ENCODE assay signal across 15 cellular contexts in the genomic region with DNA sequence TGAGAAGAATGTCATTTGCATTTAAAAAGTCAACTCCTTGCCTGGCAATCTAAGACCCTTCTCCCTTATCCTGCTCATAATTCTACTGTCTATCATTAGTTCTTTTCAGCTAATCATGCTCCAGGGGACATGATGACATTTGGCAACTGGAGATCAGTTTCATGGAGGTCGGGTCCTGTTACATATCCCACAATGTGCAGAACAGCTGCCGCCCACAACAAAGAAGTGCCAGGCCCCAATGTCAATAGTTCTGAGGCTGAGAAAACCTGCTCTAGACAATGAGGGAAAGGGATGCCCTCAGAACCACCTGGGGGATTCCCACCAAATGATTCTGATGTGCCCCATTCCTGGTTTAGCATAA. TPM values are rescaled to one million over a fixed set of nuclear protein-coding genes. Genes with fewer than 3 reads are reported as not detected.
DNase-seq lines count a peak whose midpoint lies in the region; ATAC-seq and TF ChIP-seq lines count a peak whose summit lies in the region.
"Had no signal": no experiment of that assay in that cellular context is flagged by ENCODE, and none has a peak within 500 bp of the region (broad histone marks: within the 10 kb centered on the region; RNA-seq: fewer than 3 reads in every experiment).

No MANE protein-coding gene starts in this region.

- peak; percentile 3 for ATAC-seq in activated CD4-positive, alpha-beta T cell treated with anti-CD3 and anti-CD28 coated beads for 36 hours
- peak in 1 of 2 donors; percentile 39 for ATAC-seq in activated naive CD4-positive, alpha-beta T cell treated with anti-CD3 and anti-CD28 coated beads, Interleukin-2, amount 50 U/mL, for 72 hours
- no peak for ATAC-seq in natural killer cell treated with Interleukin-12 subunit alpha and Interleukin-12 subunit beta and Interleukin-15 and Interleukin-18, amount 100 ng/mL, for 72 hours
- no peak for ATAC-seq in aorta (ENCODE audit: low FRiP score)
- no peak for ATAC-seq in GM21825 (IDR thresholded peaks at IDR 0.05; ENCODE audit: unreplicated experiment)

- TF ChIP-seq POLR2A in stomach (IDR thresholded peaks at IDR 0.05): no peak

- peaks cover 8% of the 10 kb centered on the region for H3K36me3 Mint-ChIP-seq in activated CD4-positive, alpha-beta T cell treated with anti-CD3 and anti-CD28 coated beads for 36 hours (ENCODE audit: low read depth)
- peaks cover 0 to 29% of the 10 kb centered on the region in 2 donors for H3K36me3 Mint-ChIP-seq in activated naive CD4-positive, alpha-beta T cell treated with anti-CD3 and anti-CD28 coated beads, Interleukin-2, amount 50 U/mL, for 72 hours
- H3K36me3 Mint-ChIP-seq in natural killer cell treated with Interleukin-12 subunit alpha and Interleukin-12 subunit beta and Interleukin-15 and Interleukin-18, amount 100 ng/mL, for 72 hours: peaks cover 14% of the 10 kb centered on the region

- TF ChIP-seq CTCF in stomach (IDR thresholded peaks at IDR 0.05): no peak

- intact Hi-C loops in activated CD4-positive, alpha-beta T cell treated with anti-CD3 and anti-CD28 coated beads for 36 hours (cut with DNase I, micrococcal nuclease): loop anchor here (1.0 to 10.0 kb wide), 8 partner anchors 46 to 523 kb away; a partner anchor contains a TSS
- intact Hi-C loops in aorta (cut with DNase I) (loop anchor here (10.0 kb wide), 2 partner anchors 97 to 187 kb away; a partner anchor contains a TSS), stomach (cut with DNase I; ENCODE audit: low total_unique reads) (loop anchor here (10.0 kb wide), 1 partner anchor 187 kb away; no protein-coding TSS in a partner anchor)

- no peak overlapping the region for H3K4me3 ChIP-seq in aorta (ENCODE audit: low read length in 2 of 2)
- no peak overlapping the region for H3K4me3 ChIP-seq in stomach

- peak; percentile 24 for DNase-seq in activated CD4-positive, alpha-beta T cell treated with anti-CD3 and anti-CD28 coated beads for 36 hours
- no peak for DNase-seq in activated CD4-positive, alpha-beta T cell treated with anti-CD3 and anti-CD28 coated beads, Interleukin-2, amount 50 U/mL, for 4 hours
- DNase-seq in LHCN-M2 (ENCODE audit: low read depth) (peak; percentile 80), aorta (no peak), stomach (no peak)
- DNase-seq in activated naive CD4-positive, alpha-beta T cell treated with anti-CD3 and anti-CD28 coated beads, Interleukin-2, amount 50 U/mL, for 72 hours (ENCODE audit: low spot score in 2 of 2): no peak
- DNase-seq in natural killer cell treated with Interleukin-12 subunit alpha and Interleukin-12 subunit beta and Interleukin-15 and Interleukin-18, amount 100 ng/mL, for 72 hours (ENCODE audit: low spot score): no peak
- DNase-seq: glutamatergic neuron, islet precursor cell, NCI-H1105 treated with DMSO at 0.1 percent for 48 hours, NCI-H526 treated with DMSO at 0.1 percent for 48 hours, occipital lobe, RPMI8226 had no signal

- H3K27me3 ChIP-seq in aorta (ENCODE audit: control insufficient read depth in 1 of 2, insufficient read depth in 2 of 2, low read length in 1 of 2) (no peaks in the 10 kb centered on the region), stomach (no peaks in the 10 kb centered on the region)

- no peaks in the 10 kb centered on the region for H3K36me3 ChIP-seq in aorta (ENCODE audit: control insufficient read depth in 1 of 2, insufficient read depth in 2 of 2, low read length in 1 of 2)
- no peaks in the 10 kb centered on the region for H3K36me3 ChIP-seq in stomach

- peaks cover 1% of the 10 kb centered on the region for H3K9me3 Mint-ChIP-seq in activated CD4-positive, alpha-beta T cell treated with anti-CD3 and anti-CD28 coated beads for 36 hours (ENCODE audit: low read depth)
- H3K9me3 Mint-ChIP-seq in activated naive CD4-positive, alpha-beta T cell treated with anti-CD3 and anti-CD28 coated beads, Interleukin-2, amount 50 U/mL, for 72 hours: peaks cover 0 to 8% of the 10 kb centered on the region in 2 donors
- no peaks in the 10 kb centered on the region for H3K9me3 Mint-ChIP-seq in natural killer cell treated with Interleukin-12 subunit alpha and Interleukin-12 subunit beta and Interleukin-15 and Interleukin-18, amount 100 ng/mL, for 72 hours

- TF ChIP-seq EP300 in stomach (IDR thresholded peaks at IDR 0.05): no peak

- CTCF ChIA-PET in activated CD4-positive, alpha-beta T cell treated with anti-CD3 and anti-CD28 coated beads for 36 hours (lab: Charles Lee): interaction anchor here (1.3 to 3.0 kb wide), 3 partner anchors 11 to 160 kb away, joined by 3 to 16 read pairs (median 12); no protein-coding TSS in a partner anchor

- H3K27me3 Mint-ChIP-seq in activated CD4-positive, alpha-beta T cell treated with anti-CD3 and anti-CD28 coated beads for 36 hours: no peaks in the 10 kb centered on the region
- H3K27me3 Mint-ChIP-seq in natural killer cell treated with Interleukin-12 subunit alpha and Interleukin-12 subunit beta and Interleukin-15 and Interleukin-18, amount 100 ng/mL, for 72 hours: no peaks in the 10 kb centered on the region

- no peak overlapping the region for H3K27ac ChIP-seq in aorta (ENCODE audit: low read depth in 1 of 2, low read length in 2 of 2)
- H3K27ac ChIP-seq in stomach: peak overlapping the region in 1 of 5 donors; percentile 59

- H3K27ac Mint-ChIP-seq in activated CD4-positive, alpha-beta T cell treated with anti-CD3 and anti-CD28 coated beads for 36 hours: peak overlapping the region; percentile 97
- peak overlapping the region; percentile 92 to 99 for H3K27ac Mint-ChIP-seq in activated naive CD4-positive, alpha-beta T cell treated with anti-CD3 and anti-CD28 coated beads, Interleukin-2, amount 50 U/mL, for 72 hours
- H3K27ac Mint-ChIP-seq in natural killer cell treated with Interleukin-12 subunit alpha and Interleukin-12 subunit beta and Interleukin-15 and Interleukin-18, amount 100 ng/mL, for 72 hours: no peak overlapping the region

- H3K4me3 Mint-ChIP-seq in activated CD4-positive, alpha-beta T cell treated with anti-CD3 and anti-CD28 coated beads for 36 hours: no peak overlapping the region
- H3K4me3 Mint-ChIP-seq in natural killer cell treated with Interleukin-12 subunit alpha and Interleukin-12 subunit beta and Interleukin-15 and Interleukin-18, amount 100 ng/mL, for 72 hours: peak overlapping the region; percentile 86

- 92 to 94% methylated on average over 2 of the region's 2 CpGs for WGBS in aorta, 2 donors
- WGBS in stomach, 5 donors: 65 to 86% (median 69%) methylated on average over 2 of the region's 2 CpGs

- H3K4me1 Mint-ChIP-seq in activated CD4-positive, alpha-beta T cell treated with anti-CD3 and anti-CD28 coated beads for 36 hours: peaks cover 50% of the 10 kb centered on the region
- peaks cover 40 to 57% of the 10 kb centered on the region in 2 donors for H3K4me1 Mint-ChIP-seq in natural killer cell treated with Interleukin-12 subunit alpha and Interleukin-12 subunit beta and Interleukin-15 and Interleukin-18, amount 100 ng/mL, for 72 hours (ENCODE audit: low read depth in 2 of 2)

- H3K4me1 ChIP-seq in aorta (ENCODE audit: control insufficient read depth in 1 of 2, insufficient read depth in 2 of 2, low read length in 2 of 2) (no peaks in the 10 kb centered on the region), stomach (peaks cover 0 to 19% (median 4%) of the 10 kb centered on the region in 4 donors)

- POLR2A ChIA-PET in activated CD4-positive, alpha-beta T cell treated with anti-CD3 and anti-CD28 coated beads for 36 hours (lab: Charles Lee): no interaction called here

- H3K9me3 ChIP-seq in aorta (ENCODE audit: control insufficient read depth, low read length) (no peaks in the 10 kb centered on the region), stomach (no peaks in the 10 kb centered on the region)

RNA-seq across cellular contexts. Expression of a gene that starts 53.4 kb away (rescaled TPM):
- total RNA-seq in activated CD4-positive, alpha-beta T cell treated with anti-CD3 and anti-CD28 coated beads for 36 hours: under 1 TPM; 0.26 to 0.27 TPM
- not detected in 2 replicates for total RNA-seq in LHCN-M2 (2014; rRNA removed)
- polyA plus RNA-seq in LHCN-M2 (2012): not detected
- 1 to 10 TPM in 1 of 2 donors, under 1 TPM in 1; 0.74 to 1.0 TPM for total RNA-seq in activated naive CD4-positive, alpha-beta T cell treated with anti-CD3 and anti-CD28 coated beads, Interleukin-2, amount 50 U/mL, for 72 hours
- total RNA-seq in natural killer cell treated with Interleukin-12 subunit alpha and Interleukin-12 subunit beta and Interleukin-15 and Interleukin-18, amount 100 ng/mL, for 72 hours: 10 to 100 TPM; 36.3 to 57.7 TPM
- total RNA-seq in aorta: 1 to 10 TPM; 7.4 to 8.1 TPM
- polyA plus RNA-seq in aorta: 1 to 10 TPM; 2.5 to 6.9 TPM
- 10 to 100 TPM in 4 of 5 donors, under 1 TPM in 1; 0.29 to 61.7 (median 29.4) TPM for total RNA-seq in stomach
- 10 to 100 TPM in 2 of 3 donors, 1 to 10 TPM in 1; 2.9 to 40.9 (median 21.4) TPM for polyA plus RNA-seq in stomach
- total RNA-seq: H4, occipital lobe had no signal

Comparison
In these comparisons a context has a peak if more than half of its experiments do, and no peak if none do; other contexts are left out.
1. DNase-seq: peak in activated CD4-positive, alpha-beta T cell treated with anti-CD3 and anti-CD28 coated beads for 36 hours (single experiment) and LHCN-M2 (single experiment); none in activated CD4-positive, alpha-beta T cell treated with anti-CD3 and anti-CD28 coated beads, Interleukin-2, amount 50 U/mL, for 4 hours (0 of 2), activated naive CD4-positive, alpha-beta T cell treated with anti-CD3 and anti-CD28 coated beads, Interleukin-2, amount 50 U/mL, for 72 hours (0 of 2), natural killer cell treated with Interleukin-12 subunit alpha and Interleukin-12 subunit beta and Interleukin-15 and Interleukin-18, amount 100 ng/mL, for 72 hours (single experiment), aorta (0 of 2) and stomach (single experiment).
2. H3K27ac Mint-ChIP-seq: peak in activated CD4-positive, alpha-beta T cell treated with anti-CD3 and anti-CD28 coated beads for 36 hours (single experiment) and activated naive CD4-positive, alpha-beta T cell treated with anti-CD3 and anti-CD28 coated beads, Interleukin-2, amount 50 U/mL, for 72 hours (2 of 2); none in natural killer cell treated with Interleukin-12 subunit alpha and Interleukin-12 subunit beta and Interleukin-15 and Interleukin-18, amount 100 ng/mL, for 72 hours (0 of 2).